In the genomic region with DNA sequence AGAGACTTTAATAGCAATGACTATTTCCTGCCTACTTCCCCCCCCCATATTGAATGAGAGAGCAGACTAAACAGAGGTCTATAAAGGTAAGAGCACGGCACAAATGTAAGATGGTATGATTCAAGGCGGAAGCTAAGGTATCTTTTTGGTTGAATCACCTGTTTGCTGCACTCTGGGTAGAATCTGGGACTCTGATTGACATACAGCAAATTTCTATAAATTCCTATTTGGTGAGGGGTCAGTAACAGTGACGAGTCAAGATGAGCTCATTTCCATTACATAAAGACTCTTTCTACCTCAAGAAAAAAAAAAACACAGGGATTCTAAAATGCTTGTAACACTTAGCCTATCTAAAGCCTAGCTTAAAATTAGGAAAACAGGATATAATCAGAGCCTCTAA, we compare ENCODE assay signal across 18 cellular contexts.
"Had no signal": no experiment of that assay in that cellular context is flagged by ENCODE, and none has a peak within 500 bp of the region (broad histone marks: within the 10 kb centered on the region; RNA-seq: fewer than 3 reads in every experiment).

No MANE protein-coding gene starts in this region.

- H3K4me1 ChIP-seq: neural progenitor cell, pancreas had no signal

- H3K4me3 ChIP-seq: coronary artery, heart left ventricle, neural progenitor cell, pancreas, tibial nerve had no signal

- H3K9ac ChIP-seq: neural progenitor cell had no signal

- H3K4me2 ChIP-seq: neural progenitor cell had no signal

- H3K4me3 Mint-ChIP-seq: endodermal cell; naive thymus-derived CD8-positive, alpha-beta T cell; neural progenitor cell had no signal

- H2AFZ ChIP-seq: neural progenitor cell had no signal

- H3K27ac ChIP-seq: coronary artery, heart left ventricle, neural progenitor cell, pancreas had no signal

- H3K36me3 Mint-ChIP-seq: naive thymus-derived CD8-positive, alpha-beta T cell; neural progenitor cell had no signal

- DNase-seq: effector CD4-positive, alpha-beta T cell; endodermal cell; heart left ventricle; hippocampal formation; kidney glomerular epithelial cell; mammary epithelial cell; naive thymus-derived CD8-positive, alpha-beta T cell; nucleus accumbens; pancreas; right cardiac atrium; small intestine; stimulated activated CD4-positive, alpha-beta T cell treated with anti-CD3 and anti-CD28 coated beads, Interleukin-12 subunit alpha, Interleukin-12 subunit beta, amount 100 ng/mL, for 4 hours; stimulated activated naive CD4-positive, alpha-beta T cell treated with Interleukin-2 at 50 U/mL for 16 hours had no signal

- H3K27ac Mint-ChIP-seq: endodermal cell; naive thymus-derived CD8-positive, alpha-beta T cell; progenitor cell of endocrine pancreas had no signal

- H3K9me3 Mint-ChIP-seq: endodermal cell; naive thymus-derived CD8-positive, alpha-beta T cell; neural progenitor cell had no signal

- H3K36me3 ChIP-seq: heart left ventricle, neural progenitor cell, pancreas, tibial nerve had no signal

- ATAC-seq: heart left ventricle; left lobe of liver; naive thymus-derived CD8-positive, alpha-beta T cell; pancreas; right cardiac atrium had no signal

- H3K9me3 ChIP-seq: heart left ventricle, pancreas, tibial nerve had no signal

- H3K27me3 ChIP-seq: heart left ventricle, neural progenitor cell, pancreas, tibial nerve had no signal
